ENCODE assay signal across 9 cellular contexts in the genomic region with DNA sequence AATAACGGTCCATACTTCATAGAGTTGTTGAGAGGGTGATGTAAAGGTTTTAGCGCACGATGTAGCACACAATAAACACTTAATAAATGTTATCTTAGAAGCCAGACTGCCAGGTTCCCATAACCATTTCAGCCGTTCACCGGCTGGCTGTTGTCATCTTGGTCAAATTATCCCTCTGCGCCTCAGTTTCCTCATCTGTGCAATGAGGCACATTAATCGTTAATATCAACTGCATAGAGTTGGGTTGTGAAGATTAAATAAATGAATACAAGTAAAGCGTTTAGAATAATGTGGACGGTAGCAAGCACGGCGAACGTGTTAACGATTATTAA. TPM values are rescaled to one million over a fixed set of nuclear protein-coding genes. Genes with fewer than 3 reads are reported as not detected.
DNase-seq lines count a peak whose midpoint lies in the region; ATAC-seq, FAIRE-seq and TF ChIP-seq lines count a peak whose summit lies in the region.
"Had no signal": no experiment of that assay in that cellular context is flagged by ENCODE, and none has a peak within 500 bp of the region (broad histone marks: within the 10 kb centered on the region; RNA-seq: fewer than 3 reads in every experiment).

No MANE protein-coding gene starts in this region.

- DNase-seq in CD4-positive, alpha-beta T cell: no peak
- DNase-seq in NT2/D1 (ENCODE audit: low read depth, low spot score) (no peak), endodermal cell (no peak), osteoblast (ENCODE audit: insufficient read length, low spot score, missing footprints) (no peak), SKM-1 treated with dmso at 0.1 percent for 144 hours (lab: John Stamatoyannopoulos, UW; ENCODE audit: unreplicated experiment) (no peak), Kasumi-1 (lab: John Stamatoyannopoulos, UW) (no peak), GM19239 (ENCODE audit: insufficient read length, low spot score) (no peak)

- H4K20me1 ChIP-seq in osteoblast (ENCODE audit: insufficient read depth, low read length): peaks cover 20% of the 10 kb centered on the region

- no peak for TF ChIP-seq CTCF in CD4-positive, alpha-beta T cell (IDR thresholded peaks at IDR 0.05)
- TF ChIP-seq CTCF in endodermal cell (conservative IDR thresholded peaks at IDR 0.05) (no peak), osteoblast (IDR thresholded peaks at IDR 0.05; ENCODE audit: extremely low read depth, low read depth, low read length) (no peak)

- peaks cover 25% of the 10 kb centered on the region for H3K36me3 ChIP-seq in NT2/D1 (ENCODE audit: insufficient read depth, insufficient read length, low read length)
- H3K36me3 ChIP-seq in endodermal cell (ENCODE audit: control insufficient read depth, insufficient read depth, low read length): no peaks in the 10 kb centered on the region
- peaks cover 1% of the 10 kb centered on the region for H3K36me3 ChIP-seq in osteoblast (ENCODE audit: insufficient read depth, low read length)

- POLR2A ChIA-PET in CD4-positive, alpha-beta T cell (lab: Charles Lee): interaction anchor here (1.0 kb wide), 1 partner anchor 15 kb away, joined by 3 read pairs; no protein-coding TSS in a partner anchor

- CTCF ChIA-PET in CD4-positive, alpha-beta T cell (lab: Charles Lee): no interaction called here

- H3K4me2 ChIP-seq in osteoblast (ENCODE audit: insufficient read depth, low read length): peak overlapping the region; percentile 88

- H3K4me1 Mint-ChIP-seq in CD4-positive, alpha-beta T cell (ENCODE audit: low read depth): peaks cover 61% of the 10 kb centered on the region
- H3K4me1 Mint-ChIP-seq in endodermal cell: peaks cover 25% of the 10 kb centered on the region

- H3K27ac Mint-ChIP-seq in CD4-positive, alpha-beta T cell: peak overlapping the region; percentile 96
- peak overlapping the region; percentile 16 for H3K27ac Mint-ChIP-seq in endodermal cell

- H3K9me3 ChIP-seq in CD4-positive, alpha-beta T cell (ENCODE audit: control insufficient read depth, low read length): no peaks in the 10 kb centered on the region
- H3K9me3 ChIP-seq in NT2/D1 (ENCODE audit: insufficient read depth, low read length) (no peaks in the 10 kb centered on the region), endodermal cell (ENCODE audit: control insufficient read depth, low read length) (no peaks in the 10 kb centered on the region), osteoblast (ENCODE audit: low read depth, low read length) (no peaks in the 10 kb centered on the region)

- H3K4me3 ChIP-seq in NT2/D1 (ENCODE audit: insufficient read length, low read depth): peak overlapping the region; percentile 96
- peak overlapping the region; percentile 96 for H3K4me3 ChIP-seq in endodermal cell (ENCODE audit: low read length)
- H3K4me3 ChIP-seq in osteoblast (ENCODE audit: insufficient read depth, low read length): peak overlapping the region; percentile 99

- FAIRE-seq in GM19239 (lab: Jason Lieb, UNC): no peak
- FAIRE-seq: TTC549 had no signal

- H3K27me3 ChIP-seq in CD4-positive, alpha-beta T cell (ENCODE audit: control insufficient read depth, insufficient read depth, low read length): no peaks in the 10 kb centered on the region
- H3K27me3 ChIP-seq in NT2/D1 (ENCODE audit: insufficient read depth, insufficient read length): no peaks in the 10 kb centered on the region
- H3K27me3 ChIP-seq in endodermal cell (ENCODE audit: control insufficient read depth, insufficient read depth, low read length, poor library complexity, severe bottlenecking): no peaks in the 10 kb centered on the region
- no peaks in the 10 kb centered on the region for H3K27me3 ChIP-seq in osteoblast (ENCODE audit: insufficient read depth, low read length)

- peak overlapping the region; percentile 72 for H3K27ac ChIP-seq in CD4-positive, alpha-beta T cell (ENCODE audit: low read depth, low read length)
- H3K27ac ChIP-seq in endodermal cell (ENCODE audit: low read depth, low read length): no peak overlapping the region
- H3K27ac ChIP-seq in osteoblast (ENCODE audit: low read depth, low read length): peak overlapping the region; percentile 60

- peaks cover 46% of the 10 kb centered on the region for H3K36me3 Mint-ChIP-seq in CD4-positive, alpha-beta T cell (ENCODE audit: low read depth)
- peaks cover 6% of the 10 kb centered on the region for H3K36me3 Mint-ChIP-seq in endodermal cell (ENCODE audit: low read depth)

- H3K4me1 ChIP-seq in NT2/D1 (ENCODE audit: insufficient read depth, insufficient read length) (peaks cover 6% of the 10 kb centered on the region), endodermal cell (ENCODE audit: control insufficient read depth, insufficient read depth, low read length) (peaks cover 4% of the 10 kb centered on the region), osteoblast (ENCODE audit: insufficient read depth, low read length) (peaks cover 38% of the 10 kb centered on the region)

- peak overlapping the region; percentile 96 for H2AFZ ChIP-seq in osteoblast (ENCODE audit: low read length)

- peak overlapping the region; percentile 62 for H3K9ac ChIP-seq in NT2/D1 (ENCODE audit: insufficient read length, low read depth)
- peak overlapping the region; percentile 16 for H3K9ac ChIP-seq in endodermal cell (ENCODE audit: extremely low read depth, low read length, poor library complexity, severe bottlenecking)

- H3K79me2 ChIP-seq in osteoblast (ENCODE audit: insufficient read depth, low read length): peaks cover 51% of the 10 kb centered on the region

- no peaks in the 10 kb centered on the region for H3K9me3 Mint-ChIP-seq in CD4-positive, alpha-beta T cell
- H3K9me3 Mint-ChIP-seq in endodermal cell: no peaks in the 10 kb centered on the region

- ATAC-seq in CD4-positive, alpha-beta T cell (ENCODE audit: poor library complexity): no peak
- ATAC-seq in HG02798 (IDR thresholded peaks at IDR 0.05; ENCODE audit: poor library complexity, unreplicated experiment): no peak

- peak overlapping the region; percentile 96 for H3K4me3 Mint-ChIP-seq in CD4-positive, alpha-beta T cell
- peak overlapping the region; percentile 97 for H3K4me3 Mint-ChIP-seq in endodermal cell

- H3K27me3 Mint-ChIP-seq in CD4-positive, alpha-beta T cell: no peaks in the 10 kb centered on the region
- H3K27me3 Mint-ChIP-seq in endodermal cell (ENCODE audit: insufficient read depth): peaks cover 21% of the 10 kb centered on the region

- intact Hi-C loops in CD4-positive, alpha-beta T cell (cut with DNase I, micrococcal nuclease): loop anchor here (1.0 to 5.0 kb wide), 9 partner anchors 93 to 1354 kb away; a partner anchor contains a TSS

- WGBS in endodermal cell (ENCODE audit: insufficient coverage in 1 of 2, insufficient read length in 1 of 2), 2 experiments: 9 to 48% methylated on average over 4 to 13 of the region's 13 CpGs

RNA-seq across cellular contexts. Expression of a gene that starts 0.4 kb away (rescaled TPM):
- total RNA-seq in CD4-positive, alpha-beta T cell: 10 to 100 TPM; 79.9 to 84.2 TPM
- 10 to 100 TPM; 72.5 to 84.7 TPM for total RNA-seq in endodermal cell
- polyA plus RNA-seq in endodermal cell (2013, experiment 1 of 2): 57.3 TPM
- polyA plus RNA-seq in endodermal cell (2013, experiment 2 of 2): 52.1 TPM
- total RNA-seq in osteoblast: 48.0 and 61.2 TPM in 2 replicates
